1 cellular context compared by ENCODE assay signal in the genomic region with DNA sequence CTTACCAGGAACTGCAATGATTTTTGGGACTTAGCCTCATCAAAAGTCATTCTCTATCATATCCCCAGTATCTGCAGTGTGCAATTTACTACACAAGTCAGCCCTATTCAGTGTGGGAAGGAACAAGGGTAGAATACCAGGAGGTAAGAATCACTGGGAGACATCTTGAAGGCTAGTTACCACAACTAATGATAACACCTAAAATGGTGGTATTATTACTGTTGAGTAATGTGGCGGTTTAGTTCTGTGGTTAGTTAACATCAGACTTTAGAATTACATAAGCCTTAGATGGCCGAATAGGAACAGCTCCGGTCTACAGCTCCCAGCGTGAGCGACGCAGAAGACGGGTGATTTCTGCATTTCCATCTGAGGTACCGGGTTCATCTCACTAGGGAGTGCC.
TF ChIP-seq lines count a peak whose summit lies in the region.

No MANE protein-coding gene starts in this region.

TF ChIP-seq in K562, 482 proteins besides CTCF, POLR2A, EP300 and RAD21 (continued from another document):
- TF ChIP-seq ZBTB11 (CRISPR knock-in tag; IDR thresholded peaks at IDR 0.05) (no peak), ETS2 (tag; IDR thresholded peaks at IDR 0.05; ENCODE audit: borderline replicate concordance, poor library complexity, severe bottlenecking) (no peak), ZNF586 (CRISPR knock-in tag; conservative IDR thresholded peaks at IDR 0.05) (no peak), CEBPB (tag; IDR thresholded peaks at IDR 0.05) (peak; percentile 34; the same call in 1 of the 2 replicates)
- TF ChIP-seq, protein P1, sequence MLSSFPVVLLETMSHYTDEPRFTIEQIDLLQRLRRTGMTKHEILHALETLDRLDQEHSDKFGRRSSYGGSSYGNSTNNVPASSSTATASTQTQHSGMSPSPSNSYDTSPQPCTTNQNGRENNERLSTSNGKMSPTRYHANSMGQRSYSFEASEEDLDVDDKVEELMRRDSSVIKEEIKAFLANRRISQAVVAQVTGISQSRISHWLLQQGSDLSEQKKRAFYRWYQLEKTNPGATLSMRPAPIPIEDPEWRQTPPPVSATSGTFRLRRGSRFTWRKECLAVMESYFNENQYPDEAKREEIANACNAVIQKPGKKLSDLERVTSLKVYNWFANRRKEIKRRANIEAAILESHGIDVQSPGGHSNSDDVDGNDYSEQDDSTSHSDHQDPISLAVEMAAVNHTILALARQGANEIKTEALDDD (IDR thresholded peaks at IDR 0.05): peak; percentile 37; the same call in 1 of the 2 replicates
